10 cellular contexts compared by ENCODE assay signal in the genomic region with DNA sequence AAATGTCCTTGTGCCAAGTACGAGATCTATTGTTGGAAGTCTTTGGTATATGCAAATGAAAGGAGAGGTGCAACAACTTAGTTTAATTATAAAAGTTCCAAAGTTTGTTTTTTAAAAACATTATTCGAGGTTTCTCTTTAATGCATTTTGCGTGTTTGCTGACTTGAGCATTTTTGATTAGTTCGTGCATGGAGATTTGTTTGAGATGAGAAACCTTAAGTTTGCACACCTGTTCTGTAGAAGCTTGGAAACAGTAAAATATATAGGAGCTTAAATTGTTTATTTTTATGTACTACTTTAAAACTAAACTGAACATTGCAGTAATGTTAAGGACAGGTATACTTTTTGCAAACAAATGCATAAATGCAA. TPM values are rescaled to one million over a fixed set of nuclear protein-coding genes. Genes with fewer than 3 reads are reported as not detected.
DNase-seq lines count a peak whose midpoint lies in the region; ATAC-seq and TF ChIP-seq lines count a peak whose summit lies in the region.
"Had no signal": no experiment of that assay in that cellular context is flagged by ENCODE, and none has a peak within 500 bp of the region (broad histone marks: within the 10 kb centered on the region; RNA-seq: fewer than 3 reads in every experiment).

No MANE protein-coding gene starts in this region.

- no peak for ATAC-seq in GM23338
- ATAC-seq in activated B cell treated with CpG ODN at 0.5 μM for 24 hours (ENCODE audit: low read depth): no peak
- ATAC-seq in GM19035 (IDR thresholded peaks at IDR 0.05; ENCODE audit: unreplicated experiment): no peak
- no peak for ATAC-seq in HG02840 (IDR thresholded peaks at IDR 0.05; ENCODE audit: low FRiP score, unreplicated experiment)

- H3F3A ChIP-seq in GM23338 (replicated peaks; ENCODE audit: low read depth): no peaks in the 10 kb centered on the region

- H3K9me3 Mint-ChIP-seq in GM23338 (peaks cover 28% of the 10 kb centered on the region), activated B cell treated with CpG ODN at 0.5 μM for 24 hours (no peaks in the 10 kb centered on the region)

- peaks cover 13% of the 10 kb centered on the region; the same call in 1 of the 2 replicates for H3K4me1 ChIP-seq in GM23338 (ENCODE audit: insufficient read depth)

- no peaks in the 10 kb centered on the region for H3K36me3 ChIP-seq in GM23338 (ENCODE audit: insufficient read depth)

- no peaks in the 10 kb centered on the region for H3K9me2 ChIP-seq in GM23338 (ENCODE audit: insufficient read depth)

- H3K27ac Mint-ChIP-seq in GM23338 (no peak overlapping the region), activated B cell treated with CpG ODN at 0.5 μM for 24 hours (no peak overlapping the region)

- H3K27me3 ChIP-seq in GM23338 (ENCODE audit: insufficient read depth): peaks cover 19% of the 10 kb centered on the region

- POLR2A ChIA-PET in activated B cell treated with CpG ODN at 0.5 μM for 24 hours (lab: Charles Lee): no interaction called here

- H3K27me3 Mint-ChIP-seq in GM23338 (ENCODE audit: insufficient read depth, low read depth, poor library complexity) (peaks cover 26% of the 10 kb centered on the region), activated B cell treated with CpG ODN at 0.5 μM for 24 hours (peaks cover 2% of the 10 kb centered on the region)

- H3K36me3 Mint-ChIP-seq in GM23338 (ENCODE audit: low read depth) (peaks cover 29% of the 10 kb centered on the region), activated B cell treated with CpG ODN at 0.5 μM for 24 hours (ENCODE audit: low read depth) (peaks cover 7% of the 10 kb centered on the region)

- peaks cover 42% of the 10 kb centered on the region for H3K79me2 ChIP-seq in GM23338 (replicated peaks; ENCODE audit: insufficient read depth)

- intact Hi-C loops in activated B cell treated with CpG ODN at 0.5 μM for 24 hours (cut with micrococcal nuclease): loop anchor here (5.0 kb wide), 3 partner anchors 219 to 1964 kb away; a partner anchor contains a TSS

- H3K4me2 ChIP-seq in GM23338: peak overlapping the region; percentile 75

- H3K4me1 Mint-ChIP-seq in GM23338 (peaks cover 44% of the 10 kb centered on the region), activated B cell treated with CpG ODN at 0.5 μM for 24 hours (peaks cover 33% of the 10 kb centered on the region)

- H3K27ac ChIP-seq in GM23338 (ENCODE audit: low read depth): no peak overlapping the region
- H3K27ac ChIP-seq: RWPE1 had no signal

- DNase-seq in GM23338 (ENCODE audit: low spot score) (no peak), activated B cell treated with CpG ODN at 0.5 μM for 24 hours (no peak), fibroblast of villous mesenchyme (ENCODE audit: low read depth) (no peak), skeletal muscle cell (ENCODE audit: low read depth) (no peak), cerebellum (ENCODE audit: low spot score) (no peak), retina (no peak)
- DNase-seq: NCI-H1436 treated with DMSO at 0.1 percent for 48 hours had no signal

- H4K20me1 ChIP-seq in GM23338 (replicated peaks; ENCODE audit: insufficient read depth): no peaks in the 10 kb centered on the region

- TF ChIP-seq CTCF in GM23338 (conservative IDR thresholded peaks at IDR 0.05; ENCODE audit: low read depth in 2 of 2) (no peak), activated B cell treated with CpG ODN at 0.5 μM for 24 hours (IDR thresholded peaks at IDR 0.05) (no peak), fibroblast of villous mesenchyme (IDR thresholded peaks at IDR 0.05; ENCODE audit: insufficient read depth, low read depth, low read length) (no peak)

- H3K4me3 Mint-ChIP-seq in GM23338 (peak overlapping the region; percentile 72), activated B cell treated with CpG ODN at 0.5 μM for 24 hours (peak overlapping the region; percentile 100)

- CTCF ChIA-PET in activated B cell treated with CpG ODN at 0.5 μM for 24 hours (lab: Charles Lee): no interaction called here

- H3K4me3 ChIP-seq in GM23338: peak overlapping the region; percentile 54
- H3K4me3 ChIP-seq in fibroblast of villous mesenchyme (ENCODE audit: low read depth, low read length): peak overlapping the region; percentile 85
- peak overlapping the region; percentile 18 for H3K4me3 ChIP-seq in skeletal muscle cell (ENCODE audit: low read depth, low read length)

- H2AFZ ChIP-seq in GM23338: no peak overlapping the region

TF ChIP-seq in GM23338, 12 proteins besides CTCF, POLR2A, EP300 and RAD21 (continues in another document):
- TF ChIP-seq, protein P1, sequence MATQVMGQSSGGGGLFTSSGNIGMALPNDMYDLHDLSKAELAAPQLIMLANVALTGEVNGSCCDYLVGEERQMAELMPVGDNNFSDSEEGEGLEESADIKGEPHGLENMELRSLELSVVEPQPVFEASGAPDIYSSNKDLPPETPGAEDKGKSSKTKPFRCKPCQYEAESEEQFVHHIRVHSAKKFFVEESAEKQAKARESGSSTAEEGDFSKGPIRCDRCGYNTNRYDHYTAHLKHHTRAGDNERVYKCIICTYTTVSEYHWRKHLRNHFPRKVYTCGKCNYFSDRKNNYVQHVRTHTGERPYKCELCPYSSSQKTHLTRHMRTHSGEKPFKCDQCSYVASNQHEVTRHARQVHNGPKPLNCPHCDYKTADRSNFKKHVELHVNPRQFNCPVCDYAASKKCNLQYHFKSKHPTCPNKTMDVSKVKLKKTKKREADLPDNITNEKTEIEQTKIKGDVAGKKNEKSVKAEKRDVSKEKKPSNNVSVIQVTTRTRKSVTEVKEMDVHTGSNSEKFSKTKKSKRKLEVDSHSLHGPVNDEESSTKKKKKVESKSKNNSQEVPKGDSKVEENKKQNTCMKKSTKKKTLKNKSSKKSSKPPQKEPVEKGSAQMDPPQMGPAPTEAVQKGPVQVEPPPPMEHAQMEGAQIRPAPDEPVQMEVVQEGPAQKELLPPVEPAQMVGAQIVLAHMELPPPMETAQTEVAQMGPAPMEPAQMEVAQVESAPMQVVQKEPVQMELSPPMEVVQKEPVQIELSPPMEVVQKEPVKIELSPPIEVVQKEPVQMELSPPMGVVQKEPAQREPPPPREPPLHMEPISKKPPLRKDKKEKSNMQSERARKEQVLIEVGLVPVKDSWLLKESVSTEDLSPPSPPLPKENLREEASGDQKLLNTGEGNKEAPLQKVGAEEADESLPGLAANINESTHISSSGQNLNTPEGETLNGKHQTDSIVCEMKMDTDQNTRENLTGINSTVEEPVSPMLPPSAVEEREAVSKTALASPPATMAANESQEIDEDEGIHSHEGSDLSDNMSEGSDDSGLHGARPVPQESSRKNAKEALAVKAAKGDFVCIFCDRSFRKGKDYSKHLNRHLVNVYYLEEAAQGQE (IDR thresholded peaks at IDR 0.05; ENCODE audit: unreplicated experiment): no peak
- TF ChIP-seq JUNB (IDR thresholded peaks at IDR 0.05; ENCODE audit: unreplicated experiment) (no peak), EZH2phosphoT487 (IDR thresholded peaks at IDR 0.05; ENCODE audit: unreplicated experiment) (no peak)

RNA-seq across cellular contexts. Expression of a gene that starts 2.3 kb away (rescaled TPM):
- 114 and 130 TPM in 2 replicates for total RNA-seq in GM23338 (2014; rRNA removed; shearing (Covaris generic))
- 86.1 and 88.5 TPM in 2 replicates for polyA plus RNA-seq in GM23338 (2016; fragmentation: Nextera tagmentation; extraction: Ambion mirVana)
- total RNA-seq in activated B cell treated with CpG ODN at 0.5 μM for 24 hours (3.8 and 5.4 TPM in 2 replicates), fibroblast of villous mesenchyme (83.4 and 165 TPM in 2 replicates), cerebellum (6.5 TPM)

RNA-seq across cellular contexts. Expression of a gene that starts 6.9 kb away (rescaled TPM):
- total RNA-seq in GM23338 (2014; rRNA removed; shearing (Covaris generic)): 0.42 TPM in 1 of 2 replicates, not detected in the other
- polyA plus RNA-seq in GM23338 (2016; fragmentation: Nextera tagmentation; extraction: Ambion mirVana): 0.45 and 1.4 TPM in 2 replicates
- total RNA-seq in activated B cell treated with CpG ODN at 0.5 μM for 24 hours (not detected in 2 replicates), fibroblast of villous mesenchyme (0.97 and 3.5 TPM in 2 replicates), cerebellum (0.54 TPM)

RNA-seq across cellular contexts. Expression of a gene that starts 38.3 kb away (rescaled TPM):
- 32.5 and 33.0 TPM in 2 replicates for total RNA-seq in GM23338 (2014; rRNA removed; shearing (Covaris generic))
- polyA plus RNA-seq in GM23338 (2016; fragmentation: Nextera tagmentation; extraction: Ambion mirVana): 10.3 and 11.2 TPM in 2 replicates
- total RNA-seq in activated B cell treated with CpG ODN at 0.5 μM for 24 hours (56.5 and 60.7 TPM in 2 replicates), fibroblast of villous mesenchyme (52.8 and 83.8 TPM in 2 replicates), cerebellum (44.0 TPM)

RNA-seq across cellular contexts. Expression of a gene that starts 39.2 kb away (rescaled TPM):
- 8.0 and 8.9 TPM in 2 replicates for total RNA-seq in GM23338 (2014; rRNA removed; shearing (Covaris generic))
- polyA plus RNA-seq in GM23338 (2016; fragmentation: Nextera tagmentation; extraction: Ambion mirVana): 4.1 and 5.8 TPM in 2 replicates
- total RNA-seq in activated B cell treated with CpG ODN at 0.5 μM for 24 hours (20.9 and 29.1 TPM in 2 replicates), fibroblast of villous mesenchyme (8.6 and 9.0 TPM in 2 replicates), cerebellum (18.1 TPM)

Comparison
In these comparisons a context has a peak if more than half of its experiments do, and no peak if none do; other contexts are left out.
1. H3K4me3 ChIP-seq: peak in every context shown above with its lines; median percentile 85 in fibroblast of villous mesenchyme; 54 in GM23338; 18 in skeletal muscle cell.
2. RNA of a gene that starts 2.3 kb away (total RNA-seq): 83.4 to 165 TPM in fibroblast of villous mesenchyme and 114 to 130 TPM in GM23338; 6.5 TPM in cerebellum (single experiment) and 3.8 to 5.4 TPM in activated B cell treated with CpG ODN at 0.5 μM for 24 hours; every median in the first group is over 10 times any median in the second.